20 cellular contexts compared by ENCODE assay signal in the genomic region with DNA sequence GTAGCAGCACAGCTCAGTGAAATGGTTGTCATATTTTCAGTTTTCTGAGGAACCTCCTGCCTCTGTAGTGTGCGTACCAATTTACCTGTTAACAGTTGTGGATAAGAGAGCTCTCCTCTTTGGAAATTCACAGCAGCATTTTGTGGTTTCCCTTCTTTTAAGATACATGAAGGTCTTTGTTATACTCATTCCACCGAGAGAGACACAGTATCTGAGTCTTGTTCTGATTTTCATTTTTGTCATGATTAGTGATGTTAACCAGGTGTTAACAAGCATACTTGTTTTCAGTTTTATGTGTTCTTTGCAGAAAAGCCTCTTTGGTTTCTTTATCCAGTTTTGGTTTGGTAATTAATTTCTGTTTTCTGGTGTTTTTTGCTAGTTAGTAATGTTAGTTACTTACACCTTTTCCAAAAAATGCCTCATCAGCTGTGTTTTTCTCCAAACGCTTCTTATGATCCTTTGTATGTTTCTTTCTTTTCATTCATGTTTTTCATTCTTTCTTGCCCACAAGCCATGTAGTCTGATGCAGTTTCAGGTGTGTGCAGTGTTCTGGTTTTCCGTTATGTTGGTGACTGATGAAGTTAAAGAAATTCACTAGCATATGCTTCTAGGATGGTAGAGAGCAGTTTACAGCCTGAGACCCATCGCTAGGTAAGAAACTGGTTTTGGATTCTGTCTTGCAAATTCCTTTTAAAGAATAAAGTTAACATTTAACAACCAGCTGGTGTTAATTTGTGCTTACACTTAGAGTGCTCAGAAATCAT.
"Had no signal": no experiment of that assay in that cellular context is flagged by ENCODE, and none has a peak within 500 bp of the region (broad histone marks: within the 10 kb centered on the region; RNA-seq: fewer than 3 reads in every experiment).

No MANE protein-coding gene starts in this region.

- H3K4me1 ChIP-seq: body of pancreas, colonic mucosa, esophagus muscularis mucosa, left ventricle myocardium inferior, parathyroid adenoma, thyroid gland had no signal

- H3K27ac Mint-ChIP-seq: activated CD4-positive, alpha-beta T cell treated with anti-CD3 and anti-CD28 coated beads, Interleukin-2, amount 10 ng/mL, durations not matched to agents 24 days and 14 days; activated CD8-positive, alpha-beta T cell treated with anti-CD3 and anti-CD28 coated beads, Interleukin-2, amount 10 ng/mL, durations not matched to agents 7 days and 5 days; activated naive CD4-positive, alpha-beta T cell treated with anti-CD3 and anti-CD28 coated beads, Interleukin-2, amount 50 U/mL, for 24 hours; memory B cell; naive thymus-derived CD8-positive, alpha-beta T cell; stimulated activated effector memory CD8-positive, alpha-beta T cell treated with anti-CD3 and anti-CD28 coated beads, Interleukin-12 subunit alpha, Interleukin-12 subunit beta, amount 100 ng/mL, for 72 hours; WTC11 had no signal

- H3K4me3 ChIP-seq: body of pancreas, colonic mucosa, esophagus muscularis mucosa, left ventricle myocardium inferior, thyroid gland had no signal

- H3K9me3 ChIP-seq: body of pancreas, colonic mucosa, esophagus muscularis mucosa, left ventricle myocardium inferior, thyroid gland had no signal

- H3K27ac ChIP-seq: colonic mucosa, esophagus muscularis mucosa, left ventricle myocardium inferior, parathyroid adenoma, thyroid gland had no signal

- H3K9me3 Mint-ChIP-seq: activated CD4-positive, alpha-beta T cell treated with anti-CD3 and anti-CD28 coated beads, Interleukin-2, amount 10 ng/mL, durations not matched to agents 24 days and 14 days; activated naive CD4-positive, alpha-beta T cell treated with anti-CD3 and anti-CD28 coated beads, Interleukin-2, amount 50 U/mL, for 24 hours; memory B cell; stimulated activated effector memory CD8-positive, alpha-beta T cell treated with anti-CD3 and anti-CD28 coated beads, Interleukin-12 subunit alpha, Interleukin-12 subunit beta, amount 100 ng/mL, for 72 hours had no signal

- DNase-seq: activated CD8-positive, alpha-beta memory T cell treated with anti-CD3 and anti-CD28 coated beads, Interleukin-2, amount 50 U/mL, for 4 hours; activated CD8-positive, alpha-beta T cell treated with anti-CD3 and anti-CD28 coated beads, Interleukin-2, amount 10 ng/mL, durations not matched to agents 7 days and 5 days; activated effector memory CD4-positive, alpha-beta T cell treated with anti-CD3 and anti-CD28 coated beads, Interleukin-2, amount 50 U/mL, for 16 hours; activated T-cell treated with anti-CD3 and anti-CD28 coated beads, Interleukin-2, amount 50 U/mL, for 48 hours; caudate nucleus; colonic mucosa; hypothalamus; left ventricle myocardium inferior; naive thymus-derived CD8-positive, alpha-beta T cell; stimulated activated CD4-positive, alpha-beta T cell treated with anti-CD3 and anti-CD28 coated beads, Interleukin-12 subunit alpha, Interleukin-12 subunit beta, amount 100 ng/mL, for 4 hours; stimulated activated CD4-positive, alpha-beta T cell treated with anti-CD3 and anti-CD28 coated beads, Interleukin-2, amount 100 ng/mL, for 24 hours; thyroid gland had no signal

- H3K4me1 Mint-ChIP-seq: activated CD4-positive, alpha-beta T cell treated with anti-CD3 and anti-CD28 coated beads, Interleukin-2, amount 10 ng/mL, durations not matched to agents 24 days and 14 days; activated naive CD4-positive, alpha-beta T cell treated with anti-CD3 and anti-CD28 coated beads, Interleukin-2, amount 50 U/mL, for 24 hours; memory B cell; naive thymus-derived CD8-positive, alpha-beta T cell; stimulated activated effector memory CD8-positive, alpha-beta T cell treated with anti-CD3 and anti-CD28 coated beads, Interleukin-12 subunit alpha, Interleukin-12 subunit beta, amount 100 ng/mL, for 72 hours; WTC11 had no signal

- H3K36me3 Mint-ChIP-seq: activated naive CD4-positive, alpha-beta T cell treated with anti-CD3 and anti-CD28 coated beads, Interleukin-2, amount 50 U/mL, for 24 hours; memory B cell; naive thymus-derived CD8-positive, alpha-beta T cell; stimulated activated effector memory CD8-positive, alpha-beta T cell treated with anti-CD3 and anti-CD28 coated beads, Interleukin-12 subunit alpha, Interleukin-12 subunit beta, amount 100 ng/mL, for 72 hours had no signal

- H3K36me3 ChIP-seq: colonic mucosa, esophagus muscularis mucosa, left ventricle myocardium inferior, thyroid gland had no signal

- H3K4me3 Mint-ChIP-seq: activated CD4-positive, alpha-beta T cell treated with anti-CD3 and anti-CD28 coated beads, Interleukin-2, amount 10 ng/mL, durations not matched to agents 24 days and 14 days; activated CD8-positive, alpha-beta T cell treated with anti-CD3 and anti-CD28 coated beads, Interleukin-2, amount 10 ng/mL, durations not matched to agents 7 days and 5 days; activated naive CD4-positive, alpha-beta T cell treated with anti-CD3 and anti-CD28 coated beads, Interleukin-2, amount 50 U/mL, for 24 hours; memory B cell; naive thymus-derived CD8-positive, alpha-beta T cell; stimulated activated effector memory CD8-positive, alpha-beta T cell treated with anti-CD3 and anti-CD28 coated beads, Interleukin-12 subunit alpha, Interleukin-12 subunit beta, amount 100 ng/mL, for 72 hours; WTC11 had no signal

- ATAC-seq: activated CD8-positive, alpha-beta T cell treated with anti-CD3 and anti-CD28 coated beads, Interleukin-2, amount 10 ng/mL, durations not matched to agents 7 days and 5 days; naive thymus-derived CD8-positive, alpha-beta T cell; stimulated activated effector memory CD8-positive, alpha-beta T cell treated with anti-CD3 and anti-CD28 coated beads, Interleukin-12 subunit alpha, Interleukin-12 subunit beta, amount 100 ng/mL, for 72 hours; WTC11 had no signal

- H2AFZ ChIP-seq: parathyroid adenoma had no signal

- H3K9ac ChIP-seq: parathyroid adenoma had no signal

- H3K27me3 ChIP-seq: body of pancreas, colonic mucosa, thyroid gland had no signal
